ENCODE assay signal across 19 cellular contexts in the genomic region with DNA sequence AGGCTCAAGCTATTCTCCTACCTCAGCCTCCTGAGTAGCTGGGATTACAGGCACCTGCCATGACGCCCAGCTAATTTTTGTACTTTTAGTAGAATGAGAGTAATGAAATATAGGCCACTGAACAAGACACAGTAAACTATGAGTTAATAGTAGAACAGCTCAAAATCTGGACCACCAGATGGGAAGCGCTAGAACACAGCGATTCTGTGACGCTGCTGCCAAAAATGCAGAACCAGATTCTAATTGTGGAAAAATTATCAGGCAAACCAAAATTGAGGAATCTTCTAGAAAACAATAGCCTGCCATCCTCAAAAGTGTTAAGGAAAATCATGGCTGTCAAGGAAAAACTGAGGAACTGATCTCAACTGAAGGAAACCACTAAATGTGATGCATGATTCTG.
A peak's percentile ranks its signal among the peaks of the same experiment; 100 is the strongest.
DNase-seq lines count a peak whose midpoint lies in the region.
"Had no signal": no experiment of that assay in that cellular context is flagged by ENCODE, and none has a peak within 500 bp of the region (broad histone marks: within the 10 kb centered on the region; RNA-seq: fewer than 3 reads in every experiment).

No MANE protein-coding gene starts in this region.

- H3K27me3 ChIP-seq in CD8-positive, alpha-beta memory T cell (ENCODE audit: insufficient read depth, low read length, poor library complexity, severe bottlenecking) = no peaks in the 10 kb centered on the region
- H3K27me3 ChIP-seq: BE2C; BLaER1 treated with 17β-estradiol and CSF1 and Interleukin-3, amounts not matched to agents 10 nM and 100 nM had no signal

- no peaks in the 10 kb centered on the region for H3K36me3 ChIP-seq in CD8-positive, alpha-beta memory T cell (ENCODE audit: insufficient read depth, low read length)
- H3K36me3 ChIP-seq: BE2C had no signal

- no peak overlapping the region for H3K27ac Mint-ChIP-seq in CD8-positive, alpha-beta memory T cell
- H3K27ac Mint-ChIP-seq: CD14-positive monocyte; CD4-positive, alpha-beta T cell; GM23338; H9 had no signal

- POLR2A ChIA-PET in CD8-positive, alpha-beta memory T cell (lab: Charles Lee) = no interaction called here

- CTCF ChIA-PET in CD8-positive, alpha-beta memory T cell (lab: Charles Lee) = no interaction called here

- no peak overlapping the region for H3K27ac ChIP-seq in CD8-positive, alpha-beta memory T cell (ENCODE audit: low read depth, low read length)
- H3K27ac ChIP-seq: 22Rv1; BLaER1 treated with 17β-estradiol and CSF1 and Interleukin-3, amounts not matched to agents 10 nM and 100 nM had no signal

- intact Hi-C loops in posterior vena cava (cut with DNase I) = no loop called here

- H3K4me1 Mint-ChIP-seq in CD8-positive, alpha-beta memory T cell = peaks cover 0 to 3% (median 0%) of the 10 kb centered on the region in 3 donors

- H3K9me3 Mint-ChIP-seq in CD8-positive, alpha-beta memory T cell = peaks cover 0 to 3% (median 0%) of the 10 kb centered on the region in 5 donors
- H3K9me3 Mint-ChIP-seq: GM23338 had no signal

- peaks cover 0 to 1% of the 10 kb centered on the region in 2 donors for H3K27me3 Mint-ChIP-seq in CD8-positive, alpha-beta memory T cell
- H3K27me3 Mint-ChIP-seq: CD4-positive, alpha-beta T cell had no signal

- H3K4me3 ChIP-seq in CD8-positive, alpha-beta memory T cell (ENCODE audit: low read length) = no peak overlapping the region
- H3K4me3 ChIP-seq: BLaER1 treated with 17β-estradiol and CSF1 and Interleukin-3, amounts not matched to agents 10 nM and 100 nM; GM12878; GM23338 had no signal

- H3K9me3 ChIP-seq in CD8-positive, alpha-beta memory T cell (ENCODE audit: low read length) = no peaks in the 10 kb centered on the region
- H3K9me3 ChIP-seq: BE2C had no signal

- no peaks in the 10 kb centered on the region for H3K4me1 ChIP-seq in CD8-positive, alpha-beta memory T cell (ENCODE audit: insufficient read depth, low read length)
- H3K4me1 ChIP-seq: BE2C had no signal

- H3K4me3 Mint-ChIP-seq in CD8-positive, alpha-beta memory T cell = no peak overlapping the region
- H3K4me3 Mint-ChIP-seq: CD14-positive monocyte; CD4-positive, alpha-beta T cell; GM23338; H9 had no signal

- H3K36me3 Mint-ChIP-seq in CD8-positive, alpha-beta memory T cell = peaks cover 0 to 4% (median 0%) of the 10 kb centered on the region in 3 donors
- H3K36me3 Mint-ChIP-seq: CD14-positive monocyte had no signal

- peak; percentile 6 to 20 for DNase-seq in NCI-H446 (lab: John Stamatoyannopoulos, UW)
- no peak for DNase-seq in NCI-H446 treated with DMSO at 0.1 percent for 48 hours (lab: John Stamatoyannopoulos, UW)
- peak; percentile 91 for DNase-seq in cerebellar cortex (ENCODE audit: low spot score)
- peak; percentile 7 for DNase-seq in posterior vena cava (ENCODE audit: low spot score)
- no peak for DNase-seq in CD8-positive, alpha-beta memory T cell
- no peak for DNase-seq in AML-193 (lab: John Stamatoyannopoulos, UW)
- DNase-seq: BE2C; Calu3; CD4-positive, alpha-beta T cell; COR-L47; DMS53; DND-41; GDM1; H9 had no signal

Comparison
In these comparisons a context has a peak if more than half of its experiments do, and no peak if none do; other contexts are left out.
1. DNase-seq: peak in NCI-H446 (2 of 2), cerebellar cortex (single experiment) and posterior vena cava (single experiment); none in NCI-H446 treated with DMSO at 0.1 percent for 48 hours (single experiment), CD8-positive, alpha-beta memory T cell (0 of 5) and AML-193 (0 of 2).